In genomic region chr2:109945362-109945761, GRCh38 we compare ENCODE assay signal across 2 cellular contexts. TPM values are rescaled to one million over a fixed set of nuclear protein-coding genes. Genes with fewer than 3 reads are reported as not detected.
"Had no signal": no experiment of that assay in that cellular context is flagged by ENCODE, and none has a peak within 500 bp of the region (broad histone marks: within the 10 kb centered on the region; RNA-seq: fewer than 3 reads in every experiment).

No MANE protein-coding gene starts in this region.

RNA-seq across cellular contexts. Expression of gene LIMS3, which starts 46.9 kb away (rescaled TPM):
- total RNA-seq: activated B cell treated with CpG ODN at 0.5 μM for 24 hours; activated CD4-positive, alpha-beta T cell treated with anti-CD3 and anti-CD28 coated beads, Interleukin-2, amount 10 ng/mL, durations not matched to agents 7 days and 5 days had no signal
